In genomic region chr9:129213551-129213950, GRCh38 we compare ENCODE assay signal across 29 cellular contexts.
"Had no signal": no experiment of that assay in that cellular context is flagged by ENCODE, and none has a peak within 500 bp of the region (broad histone marks: within the 10 kb centered on the region; RNA-seq: fewer than 3 reads in every experiment).

No MANE protein-coding gene starts in this region.

- H3K27me3 ChIP-seq: neural progenitor cell, neutrophil, pancreas, right lobe of liver, sigmoid colon, spleen, thyroid gland, tibial nerve, upper lobe of left lung, vagina had no signal

- H3K4me3 Mint-ChIP-seq: naive B cell; naive thymus-derived CD8-positive, alpha-beta T cell; natural killer cell treated with Interleukin-12 subunit alpha and Interleukin-12 subunit beta and Interleukin-15 and Interleukin-18, amount 100 ng/mL, for 72 hours; nephron progenitor cell; neural progenitor cell; stimulated activated memory B cell treated with anti-CD40 and anti-IgM and Interleukin-4, amounts not matched to agents 10 μg/mL and 1 μg/mL and 100 μg/mL, for 72 hours; stimulated activated naive CD8-positive, alpha-beta T cell treated with anti-CD3 and anti-CD28 coated beads, Interleukin-15, amount 100 ng/mL, for 72 hours had no signal

- H3K27ac Mint-ChIP-seq: naive B cell; natural killer cell treated with Interleukin-12 subunit alpha and Interleukin-12 subunit beta and Interleukin-15 and Interleukin-18, amount 100 ng/mL, for 72 hours; nephron progenitor cell; neural progenitor cell; stimulated activated memory B cell treated with anti-CD40 and anti-IgM and Interleukin-4, amounts not matched to agents 10 μg/mL and 1 μg/mL and 100 μg/mL, for 72 hours; stimulated activated naive CD8-positive, alpha-beta T cell treated with anti-CD3 and anti-CD28 coated beads, Interleukin-15, amount 100 ng/mL, for 72 hours had no signal

- H3K36me3 Mint-ChIP-seq: naive B cell; natural killer cell treated with Interleukin-12 subunit alpha and Interleukin-12 subunit beta and Interleukin-15 and Interleukin-18, amount 100 ng/mL, for 72 hours; neural progenitor cell; stimulated activated memory B cell treated with anti-CD40 and anti-IgM and Interleukin-4, amounts not matched to agents 10 μg/mL and 1 μg/mL and 100 μg/mL, for 72 hours had no signal

- H3K9ac ChIP-seq: neural progenitor cell had no signal

- H2AFZ ChIP-seq: neural progenitor cell had no signal

- H3K27ac ChIP-seq: neural progenitor cell, neutrophil, pancreas, prostate gland, right lobe of liver, sigmoid colon, spleen, thoracic aorta, thyroid gland, tibial nerve, upper lobe of left lung, vagina had no signal

- H3K4me1 ChIP-seq: pancreas, prostate gland, right lobe of liver, sigmoid colon, thyroid gland, tibial nerve, upper lobe of left lung had no signal

- H3K4me2 ChIP-seq: neural progenitor cell had no signal

- H3K27me3 Mint-ChIP-seq: naive thymus-derived CD8-positive, alpha-beta T cell; natural killer cell treated with Interleukin-12 subunit alpha and Interleukin-12 subunit beta and Interleukin-15 and Interleukin-18, amount 100 ng/mL, for 72 hours; stimulated activated naive CD8-positive, alpha-beta T cell treated with anti-CD3 and anti-CD28 coated beads, Interleukin-15, amount 100 ng/mL, for 72 hours had no signal

- H3K4me3 ChIP-seq: neural progenitor cell, pancreas, prostate gland, right lobe of liver, sigmoid colon, spleen, thoracic aorta, thyroid gland, tibial nerve, upper lobe of left lung, vagina had no signal

- H3K9me3 Mint-ChIP-seq: naive B cell; naive thymus-derived CD8-positive, alpha-beta T cell; natural killer cell treated with Interleukin-12 subunit alpha and Interleukin-12 subunit beta and Interleukin-15 and Interleukin-18, amount 100 ng/mL, for 72 hours; nephron progenitor cell; neural progenitor cell; stimulated activated memory B cell treated with anti-CD40 and anti-IgM and Interleukin-4, amounts not matched to agents 10 μg/mL and 1 μg/mL and 100 μg/mL, for 72 hours; stimulated activated naive CD8-positive, alpha-beta T cell treated with anti-CD3 and anti-CD28 coated beads, Interleukin-15, amount 100 ng/mL, for 72 hours had no signal

- ATAC-seq: naive thymus-derived CD8-positive, alpha-beta T cell; natural killer cell treated with Interleukin-12 subunit alpha and Interleukin-12 subunit beta and Interleukin-15 and Interleukin-18, amount 100 ng/mL, for 72 hours; pancreas; right cardiac atrium; right lobe of liver; stimulated activated memory B cell treated with anti-CD40 and anti-IgM and Interleukin-4, amounts not matched to agents 10 μg/mL and 1 μg/mL and 100 μg/mL, for 72 hours; stimulated activated naive CD8-positive, alpha-beta T cell treated with anti-CD3 and anti-CD28 coated beads, Interleukin-15, amount 100 ng/mL, for 72 hours; stimulated activated naive CD8-positive, alpha-beta T cell treated with anti-CD3 and anti-CD28 coated beads, Interleukin-15, Interleukin-2, amounts not matched to agents 100 U/mL and 50 U/mL, for 24 hours had no signal

- H3K36me3 ChIP-seq: neural progenitor cell, neutrophil, pancreas, prostate gland, right lobe of liver, sigmoid colon, spleen, thoracic aorta, thyroid gland, tibial nerve, upper lobe of left lung, vagina had no signal

- DNase-seq: naive B cell; naive thymus-derived CD8-positive, alpha-beta T cell; nephron progenitor cell; right lobe of liver; sigmoid colon; small intestine; spleen; stimulated activated CD4-positive, alpha-beta T cell treated with anti-CD3 and anti-CD28 coated beads, Interleukin-12 subunit alpha, Interleukin-12 subunit beta, amount 100 ng/mL, for 4 hours; stimulated activated CD4-positive, alpha-beta T cell treated with anti-CD3 and anti-CD28 coated beads, Interleukin-1b, Interleukin-23, amount 100 ng/mL, for 48 hours; stimulated activated CD4-positive, alpha-beta T cell treated with anti-CD3 and anti-CD28 coated beads, Interleukin-4, amount 100 ng/mL, for 1 hour; stimulated activated CD4-positive, alpha-beta T cell treated with anti-CD3 and anti-CD28 coated beads, Interleukin-4, amount 100 ng/mL, for 4 hours; stimulated activated CD8-positive, alpha-beta memory T cell treated with anti-CD3 and anti-CD28 coated beads, Interleukin-4, amount 100 ng/mL, for 48 hours; stimulated activated naive CD4-positive, alpha-beta T cell; stimulated activated naive CD8-positive, alpha-beta T cell treated with anti-CD3 and anti-CD28 coated beads, Interleukin-15, amount 100 ng/mL, for 72 hours; stimulated activated naive CD8-positive, alpha-beta T cell treated with anti-CD3 and anti-CD28 coated beads, Interleukin-15, Interleukin-2, amounts not matched to agents 100 U/mL and 50 U/mL, for 24 hours; substantia nigra; thyroid gland; trophoblast cell; upper lobe of left lung had no signal

- H3K9me3 ChIP-seq: neutrophil, pancreas, prostate gland, right lobe of liver, sigmoid colon, spleen, thoracic aorta, thyroid gland, tibial nerve, upper lobe of left lung, vagina had no signal
